9 cellular contexts compared by ENCODE assay signal in genomic region chr2:96763511-96764252, GRCh38. TPM values are rescaled to one million over a fixed set of nuclear protein-coding genes. Genes with fewer than 3 reads are reported as not detected.
A peak's percentile ranks its signal among the peaks of the same experiment; 100 is the strongest.
DNase-seq lines count a peak whose midpoint lies in the region; ATAC-seq and TF ChIP-seq lines count a peak whose summit lies in the region.
"Had no signal": no experiment of that assay in that cellular context is flagged by ENCODE, and none has a peak within 500 bp of the region (broad histone marks: within the 10 kb centered on the region; RNA-seq: fewer than 3 reads in every experiment).

No MANE protein-coding gene starts in this region.

- H3K27me3 Mint-ChIP-seq in activated naive CD8-positive, alpha-beta T cell treated with anti-CD3 and anti-CD28 coated beads for 36 hours, result no peaks in the 10 kb centered on the region

- H3K27ac Mint-ChIP-seq in activated naive CD8-positive, alpha-beta T cell treated with anti-CD3 and anti-CD28 coated beads for 36 hours, result no peak overlapping the region

- no peaks in the 10 kb centered on the region for H3K36me3 Mint-ChIP-seq in activated naive CD8-positive, alpha-beta T cell treated with anti-CD3 and anti-CD28 coated beads for 36 hours

- H3K9me3 ChIP-seq in iPS-18c (ENCODE audit: control insufficient read depth, insufficient read depth, low read length), result no peaks in the 10 kb centered on the region

- H3K4me3 Mint-ChIP-seq in activated naive CD8-positive, alpha-beta T cell treated with anti-CD3 and anti-CD28 coated beads for 36 hours, result peak overlapping the region; percentile 77

- TF ChIP-seq CTCF in LNCAP (IDR thresholded peaks at IDR 0.05), result peak; percentile 35

- no peaks in the 10 kb centered on the region for H3K9me3 Mint-ChIP-seq in activated naive CD8-positive, alpha-beta T cell treated with anti-CD3 and anti-CD28 coated beads for 36 hours
- H3K9me3 Mint-ChIP-seq: activated naive CD4-positive, alpha-beta T cell treated with anti-CD3 and anti-CD28 coated beads, Interleukin-2, amount 50 U/mL, for 72 hours had no signal

- DNase-seq in NCI-H510A treated with DMSO at 0.1 percent for 48 hours (lab: John Stamatoyannopoulos, UW) (peak; percentile 46), NCI-H510A (lab: John Stamatoyannopoulos, UW) (no peak)
- DNase-seq in activated naive CD8-positive, alpha-beta T cell treated with anti-CD3 and anti-CD28 coated beads for 36 hours, result peak; percentile 14
- DNase-seq in stimulated activated CD8-positive, alpha-beta memory T cell treated with anti-CD3 and anti-CD28 coated beads, Interleukin-4, amount 100 ng/mL, for 48 hours, result peak; percentile 39

- peaks cover 49% of the 10 kb centered on the region for H3K4me1 Mint-ChIP-seq in activated naive CD8-positive, alpha-beta T cell treated with anti-CD3 and anti-CD28 coated beads for 36 hours

- peak overlapping the region; percentile 72; the same call in 1 of the 2 replicates for H3K4me3 ChIP-seq in iPS-18c (ENCODE audit: insufficient read depth, low read depth, low read length)

- ATAC-seq in HG02642 (IDR thresholded peaks at IDR 0.05; ENCODE audit: poor library complexity, unreplicated experiment) (no peak), HG02623 (IDR thresholded peaks at IDR 0.05; ENCODE audit: unreplicated experiment) (no peak)
- ATAC-seq: activated naive CD4-positive, alpha-beta T cell treated with anti-CD3 and anti-CD28 coated beads, Interleukin-2, amount 50 U/mL, for 72 hours had no signal

RNA-seq across cellular contexts. Expression of gene CNNM4, which starts 3.0 kb away (rescaled TPM):
- total RNA-seq in activated naive CD8-positive, alpha-beta T cell treated with anti-CD3 and anti-CD28 coated beads for 36 hours, result 1 to 10 TPM; 5.9 to 6.2 TPM

RNA-seq across cellular contexts. Expression of gene LMAN2L, which starts 23.8 kb away (rescaled TPM):
- total RNA-seq in activated naive CD8-positive, alpha-beta T cell treated with anti-CD3 and anti-CD28 coated beads for 36 hours, result 1 to 10 TPM; 4.5 to 5.2 TPM

RNA-seq across cellular contexts. Expression of gene CNNM3, which starts 52.4 kb away (rescaled TPM):
- total RNA-seq in activated naive CD8-positive, alpha-beta T cell treated with anti-CD3 and anti-CD28 coated beads for 36 hours, result 10 to 100 TPM; 15.5 to 17.2 TPM
